Comparison of ENCODE assay signal across 5 cellular contexts in genomic region chr13:32170841-32171240, GRCh38.
"Had no signal": no experiment of that assay in that cellular context is flagged by ENCODE, and none has a peak within 500 bp of the region (broad histone marks: within the 10 kb centered on the region; RNA-seq: fewer than 3 reads in every experiment).

No MANE protein-coding gene starts in this region.

- H3K4me3 ChIP-seq: GM23338, K562 had no signal

- H2AFZ ChIP-seq: GM23338 had no signal

- ATAC-seq: GM23338, K562 had no signal

- H3K4me2 ChIP-seq: GM23338 had no signal

- DNase-seq: H9, HCEC 1CT, KG1 had no signal
